Comparison of ENCODE assay signal across 12 cellular contexts in the genomic region with DNA sequence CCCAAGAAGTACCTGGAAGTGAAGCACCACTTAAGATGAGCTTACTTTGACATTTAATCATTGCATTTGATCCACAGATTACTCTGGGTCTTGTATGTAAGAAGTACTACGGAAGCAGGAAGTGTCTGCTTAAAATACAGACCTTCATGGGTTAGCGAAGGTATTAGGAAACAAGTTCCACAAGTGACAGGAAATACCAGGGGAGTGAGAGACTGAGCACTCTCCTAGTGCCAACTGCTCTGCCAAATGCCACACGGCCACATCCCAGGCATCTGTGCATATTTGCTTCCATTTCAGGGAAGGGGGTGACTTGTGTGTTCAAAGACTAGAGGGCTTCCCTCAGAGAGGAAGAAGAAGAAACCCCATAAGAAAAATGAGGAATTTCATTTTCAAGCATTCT. TPM values are rescaled to one million over a fixed set of nuclear protein-coding genes. Genes with fewer than 3 reads are reported as not detected.
DNase-seq lines count a peak whose midpoint lies in the region; ATAC-seq and TF ChIP-seq lines count a peak whose summit lies in the region.
"Had no signal": no experiment of that assay in that cellular context is flagged by ENCODE, and none has a peak within 500 bp of the region (broad histone marks: within the 10 kb centered on the region; RNA-seq: fewer than 3 reads in every experiment).

No MANE protein-coding gene starts in this region.

- H3K4me1 ChIP-seq in PC-9 (replicated peaks; ENCODE audit: insufficient read depth), result peaks cover 13% of the 10 kb centered on the region
- peaks cover 34% of the 10 kb centered on the region for H3K4me1 ChIP-seq in skeletal muscle satellite cell (ENCODE audit: control insufficient read depth, insufficient read depth, low read length)

- intact Hi-C loops in PC-9 (cut with micrococcal nuclease; ENCODE audit: unreplicated experiment), result loop anchor here (5.0 to 10.0 kb wide), 3 partner anchors 90 to 838 kb away; no protein-coding TSS in a partner anchor

- H3K36me3 ChIP-seq in PC-9 (ENCODE audit: low read depth), result no peaks in the 10 kb centered on the region
- no peaks in the 10 kb centered on the region for H3K36me3 ChIP-seq in skeletal muscle satellite cell (ENCODE audit: insufficient read depth, low read length)
- H3K36me3 ChIP-seq: sigmoid colon had no signal

- H3K4me3 ChIP-seq in PC-9, result no peak overlapping the region
- no peak overlapping the region for H3K4me3 ChIP-seq in skeletal muscle satellite cell (ENCODE audit: low read length)
- H3K4me3 ChIP-seq: GM23338, sigmoid colon had no signal

- H3K9me2 ChIP-seq in PC-9 (ENCODE audit: insufficient read depth), result no peaks in the 10 kb centered on the region

- H4K20me1 ChIP-seq in PC-9 (ENCODE audit: insufficient read depth), result no peaks in the 10 kb centered on the region; the same call in 1 of the 2 replicates

- H2AFZ ChIP-seq in PC-9, result 0 out of 2 replicates have a peak overlapping the region, but pooled peaks have one; percentile 2
- H2AFZ ChIP-seq: GM23338 had no signal

- H3K9ac ChIP-seq in skeletal muscle satellite cell (ENCODE audit: low read depth, low read length), result no peak overlapping the region

- CTCF ChIA-PET in PC-9 (lab: Charles Lee), result interaction anchor here (0.6 to 1.0 kb wide), 3 partner anchors 152 to 370 kb away, joined by 3 to 4 read pairs (median 4); no protein-coding TSS in a partner anchor

- POLR2A ChIA-PET in PC-9 (lab: Charles Lee; ENCODE audit: unreplicated experiment), result no interaction called here

- H3K79me2 ChIP-seq in PC-9 (ENCODE audit: low read depth), result no peaks in the 10 kb centered on the region

- H3F3A ChIP-seq in PC-9 (ENCODE audit: insufficient read depth, low read depth), result peaks cover 4% of the 10 kb centered on the region; the same call in 1 of the 2 replicates

- no TSS peak for BruUV-seq in PC-9 (replicated peaks; lab: Mats Ljungman, UMichigan)

- H3K27ac ChIP-seq in PC-9, result 0 out of 2 replicates have a peak overlapping the region, but pooled peaks have one; percentile 3
- peak overlapping the region; percentile 51 for H3K27ac ChIP-seq in epithelial cell of prostate
- H3K27ac ChIP-seq: sigmoid colon had no signal

- H3K4me2 ChIP-seq in PC-9 (peak overlapping the region; percentile 26), skeletal muscle satellite cell (ENCODE audit: low read length) (peak overlapping the region; percentile 15)
- H3K4me2 ChIP-seq: GM23338 had no signal

- H3K9me3 ChIP-seq in PC-9 (ENCODE audit: insufficient read depth, low read depth), result no peaks in the 10 kb centered on the region
- H3K9me3 ChIP-seq in skeletal muscle satellite cell (replicated peaks; ENCODE audit: low read length), result no peaks in the 10 kb centered on the region
- H3K9me3 ChIP-seq: sigmoid colon had no signal

- DNase-seq in SIG-M5 treated with dmso at 0.1 percent for 504 hours (lab: John Stamatoyannopoulos, UW; ENCODE audit: unreplicated experiment) (peak; percentile 14), SIG-M5 (lab: John Stamatoyannopoulos, UW) (no peak), PC-9 (peak; percentile 53 to 76), epithelial cell of prostate (ENCODE audit: low read depth, low spot score) (peak; percentile 22)
- no peak for DNase-seq in activated CD4-positive, CD25-positive, alpha-beta regulatory T cell (lab: John Stamatoyannopoulos, UW)
- DNase-seq: activated CD4-positive, alpha-beta T cell treated with anti-CD3 and anti-CD28 coated beads for 4 hours; NCI-H526; sigmoid colon had no signal

- no peak for TF ChIP-seq CTCF in PC-9 (conservative IDR thresholded peaks at IDR 0.05)

- no peak for ATAC-seq in HG03432 (IDR thresholded peaks at IDR 0.05; ENCODE audit: unreplicated experiment)
- ATAC-seq in HG03469 (IDR thresholded peaks at IDR 0.05; ENCODE audit: unreplicated experiment), result no peak
- ATAC-seq: GM23338 had no signal

- H3K27me3 ChIP-seq in PC-9 (ENCODE audit: insufficient read depth, low read depth) (no peaks in the 10 kb centered on the region), skeletal muscle satellite cell (ENCODE audit: control insufficient read depth, insufficient read depth, low read length) (no peaks in the 10 kb centered on the region)
- H3K27me3 ChIP-seq: sigmoid colon had no signal

RNA-seq across cellular contexts. Expression of a gene that starts 57.2 kb away (rescaled TPM):
- total RNA-seq in PC-9 (2021), result 31.4 and 32.0 TPM in 2 replicates
- 1.3 and 5.3 TPM in 2 replicates for total RNA-seq in skeletal muscle satellite cell (2012; rRNA removed)

Comparison
In these comparisons a context has a peak if more than half of its experiments do, and no peak if none do; other contexts are left out.
1. DNase-seq: peak in SIG-M5 treated with dmso at 0.1 percent for 504 hours (single experiment), PC-9 (2 of 2) and epithelial cell of prostate (single experiment); none in SIG-M5 (single experiment) and activated CD4-positive, CD25-positive, alpha-beta regulatory T cell (0 of 4).